In the genomic region with DNA sequence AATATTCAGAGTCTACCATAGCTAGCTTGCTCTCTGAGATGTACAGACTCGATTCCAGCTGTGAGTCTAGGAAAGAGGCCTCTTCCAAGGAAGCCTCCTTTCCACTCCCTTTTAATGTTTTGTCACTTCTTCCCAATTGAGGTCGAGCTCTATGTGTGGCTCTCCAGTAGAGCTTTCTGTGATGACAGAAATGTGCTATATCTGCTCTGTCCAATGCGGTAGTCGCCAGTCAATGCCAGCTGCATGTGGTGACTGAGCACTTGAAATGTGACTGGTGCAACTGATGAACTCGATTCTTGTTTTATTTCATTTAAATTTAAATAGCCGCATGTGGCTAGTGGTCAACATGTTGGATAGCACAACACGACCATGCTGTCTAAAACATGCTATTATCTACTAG, we compare ENCODE assay signal across 22 cellular contexts.
DNase-seq lines count a peak whose midpoint lies in the region; ATAC-seq, FAIRE-seq and TF ChIP-seq lines count a peak whose summit lies in the region.
"Had no signal": no experiment of that assay in that cellular context is flagged by ENCODE, and none has a peak within 500 bp of the region (broad histone marks: within the 10 kb centered on the region; RNA-seq: fewer than 3 reads in every experiment).

No MANE protein-coding gene starts in this region.

- CTCF ChIA-PET in endothelial cell of umbilical vein (lab: Charles Lee) = no interaction called here
- CTCF ChIA-PET in activated CD4-positive, alpha-beta memory T cell treated with anti-CD3 and anti-CD28 coated beads for 36 hours (lab: Charles Lee) = no interaction called here

- FAIRE-seq in endothelial cell of umbilical vein (lab: Jason Lieb, UNC) = peak; percentile 4
- FAIRE-seq: D721Med had no signal

- H3K4me3 ChIP-seq in endothelial cell of umbilical vein (replicated peaks in 1 of 3; ENCODE audit: insufficient read depth in 1 of 3, low read depth in 1 of 3, low read length in 3 of 3) (no peak overlapping the region), right cardiac atrium (ENCODE audit: low read length) (no peak overlapping the region)

- no peak overlapping the region for H3K9ac ChIP-seq in endothelial cell of umbilical vein (replicated peaks; ENCODE audit: extremely low read depth, insufficient read depth, low read length)
- H3K9ac ChIP-seq: SK-N-SH had no signal

- no peaks in the 10 kb centered on the region for H3K9me3 ChIP-seq in endothelial cell of umbilical vein (replicated peaks; ENCODE audit: control insufficient read depth, insufficient read depth, low read length)
- no peaks in the 10 kb centered on the region for H3K9me3 ChIP-seq in right cardiac atrium (ENCODE audit: control insufficient read depth, low read length)
- H3K9me3 ChIP-seq: SK-N-SH had no signal

- H3K9me3 Mint-ChIP-seq in activated CD4-positive, alpha-beta memory T cell treated with anti-CD3 and anti-CD28 coated beads for 36 hours = no peaks in the 10 kb centered on the region

- H3K27ac ChIP-seq in endothelial cell of umbilical vein (ENCODE audit: insufficient read depth, low read depth, low read length) (no peak overlapping the region), right cardiac atrium (ENCODE audit: low read length) (no peak overlapping the region)

- POLR2A ChIA-PET in endothelial cell of umbilical vein (lab: Charles Lee) = no interaction called here
- POLR2A ChIA-PET in activated CD4-positive, alpha-beta memory T cell treated with anti-CD3 and anti-CD28 coated beads for 36 hours (lab: Charles Lee) = no interaction called here

- BruUV-seq in endothelial cell of umbilical vein (replicated peaks; lab: Mats Ljungman, UMichigan) = no TSS peak

- WGBS in right cardiac atrium = 64% methylated on average over 7 of the region's 7 CpGs

- intact Hi-C loops in Right ventricle myocardium superior (cut with DNase I) = no loop called here
- intact Hi-C loops in cardiac septum (cut with DNase I) = no loop called here
- intact Hi-C loops in endothelial cell of umbilical vein (cut with micrococcal nuclease) = no loop called here
- intact Hi-C loops in right cardiac atrium (cut with DNase I) = no loop called here
- intact Hi-C loops in activated CD4-positive, alpha-beta memory T cell treated with anti-CD3 and anti-CD28 coated beads for 36 hours (cut with micrococcal nuclease) = no loop called here

- no peak overlapping the region for H3K27ac Mint-ChIP-seq in activated CD4-positive, alpha-beta memory T cell treated with anti-CD3 and anti-CD28 coated beads for 36 hours
- H3K27ac Mint-ChIP-seq: CD14-positive monocyte had no signal

- no peak overlapping the region for H3K4me2 ChIP-seq in endothelial cell of umbilical vein (ENCODE audit: insufficient read depth, low read length)
- H3K4me2 ChIP-seq: SK-N-SH had no signal

- H3K4me1 ChIP-seq in endothelial cell of umbilical vein (ENCODE audit: control insufficient read depth, extremely low read depth, insufficient read depth, low read length) = peaks cover 18% of the 10 kb centered on the region
- H3K4me1 ChIP-seq in right cardiac atrium (ENCODE audit: control insufficient read depth, insufficient read depth, low read length) = peaks cover 12% of the 10 kb centered on the region

- no peaks in the 10 kb centered on the region for H3K36me3 ChIP-seq in endothelial cell of umbilical vein (ENCODE audit: control insufficient read depth in 2 of 2, extremely low read depth in 1 of 2, insufficient read depth in 2 of 2, low read length in 2 of 2)

- dilution Hi-C loops in endothelial cell of umbilical vein (cut with MboI; ENCODE audit: extremely low pct_ligation_motif_present, low sequenced_read_pairs) = no loop called here

- H3K27me3 ChIP-seq in endothelial cell of umbilical vein (ENCODE audit: control insufficient read depth in 2 of 2, insufficient read depth in 2 of 2, low read length in 2 of 2) = no peaks in the 10 kb centered on the region
- H3K27me3 ChIP-seq in right cardiac atrium (ENCODE audit: control insufficient read depth, insufficient read depth) = no peaks in the 10 kb centered on the region

- no peaks in the 10 kb centered on the region for H3K9me1 ChIP-seq in endothelial cell of umbilical vein (replicated peaks; ENCODE audit: control insufficient read depth, extremely low read depth, insufficient read depth, low read length)

- TF ChIP-seq POLR2A in endothelial cell of umbilical vein (IDR thresholded peaks at IDR 0.05; ENCODE audit: low read depth, low read length) = no peak

- H3K27me3 Mint-ChIP-seq in activated CD4-positive, alpha-beta memory T cell treated with anti-CD3 and anti-CD28 coated beads for 36 hours = peaks cover 8% of the 10 kb centered on the region

- H3K36me3 Mint-ChIP-seq in activated CD4-positive, alpha-beta memory T cell treated with anti-CD3 and anti-CD28 coated beads for 36 hours = no peaks in the 10 kb centered on the region
- H3K36me3 Mint-ChIP-seq: CD14-positive monocyte had no signal

- TF ChIP-seq CTCF in endothelial cell of umbilical vein (IDR thresholded peaks at IDR 0.05; ENCODE audit: extremely low read depth in 1 of 2, insufficient read depth in 1 of 2, low read depth in 1 of 2, low read length in 2 of 2) = no peak

- H4K20me1 ChIP-seq in endothelial cell of umbilical vein (replicated peaks; ENCODE audit: control insufficient read depth, extremely low read depth, insufficient read depth, low read length) = no peaks in the 10 kb centered on the region

- H3K4me1 Mint-ChIP-seq in activated CD4-positive, alpha-beta memory T cell treated with anti-CD3 and anti-CD28 coated beads for 36 hours (ENCODE audit: low read depth) = no peaks in the 10 kb centered on the region

- DNase-seq in Right ventricle myocardium superior (no peak), cardiac septum (ENCODE audit: low spot score) (no peak), endothelial cell of umbilical vein (ENCODE audit: low read depth, low spot score) (no peak), right cardiac atrium (peak in 2 of 3 donors; percentile 47 to 49), RKO (ENCODE audit: low spot score) (no peak)
- no peak for DNase-seq in activated CD4-positive, alpha-beta memory T cell treated with anti-CD3 and anti-CD28 coated beads for 36 hours
- DNase-seq: 8988T, GDM1, H7, KBM-7, MM.1S, NCI-H1048, NCI-H1417 treated with DMSO at 0.1 percent for 48 hours, NCI-H187, NCI-H446, NCI-H526, SHP77 treated with DMSO at 0.1 percent for 48 hours, SK-N-SH had no signal

- ATAC-seq in Right ventricle myocardium superior (ENCODE audit: poor library complexity) (peak; percentile 86), right cardiac atrium (peak; percentile 53 to 71), HG03280 (IDR thresholded peaks at IDR 0.05; ENCODE audit: unreplicated experiment) (no peak), GM18868 (IDR thresholded peaks at IDR 0.05; ENCODE audit: unreplicated experiment) (no peak)

- H2AFZ ChIP-seq in endothelial cell of umbilical vein (ENCODE audit: low read depth, low read length) = no peak overlapping the region

- no peaks in the 10 kb centered on the region for H3K79me2 ChIP-seq in endothelial cell of umbilical vein (ENCODE audit: control insufficient read depth, insufficient read depth, low read length)

- no peak overlapping the region for H3K4me3 Mint-ChIP-seq in activated CD4-positive, alpha-beta memory T cell treated with anti-CD3 and anti-CD28 coated beads for 36 hours
- H3K4me3 Mint-ChIP-seq: CD14-positive monocyte had no signal

TF ChIP-seq in endothelial cell of umbilical vein, 7 proteins besides CTCF, POLR2A, EP300 and RAD21:
- TF ChIP-seq MYC (IDR thresholded peaks at IDR 0.05; ENCODE audit: low read depth, low read length) (no peak), EZH2 (IDR thresholded peaks at IDR 0.05; ENCODE audit: borderline replicate concordance, low read depth, low read length, severe bottlenecking) (no peak)

Comparison
In these comparisons a context has a peak if more than half of its experiments do, and no peak if none do; other contexts are left out.
1. DNase-seq: peak in right cardiac atrium (2 of 3); none in Right ventricle myocardium superior (single experiment), cardiac septum (single experiment), endothelial cell of umbilical vein (single experiment), RKO (single experiment) and activated CD4-positive, alpha-beta memory T cell treated with anti-CD3 and anti-CD28 coated beads for 36 hours (single experiment).
2. ATAC-seq: peak in Right ventricle myocardium superior (single experiment) and right cardiac atrium (2 of 2); none in HG03280 (single experiment) and GM18868 (single experiment).